ENCODE assay signal across 1 cellular context in genomic region chr9:137240841-137241489, GRCh38.
A peak's percentile ranks its signal among the peaks of the same experiment; 100 is the strongest.
TF ChIP-seq lines count a peak whose summit lies in the region.

TUBB4B (plus strand) TSS chr9:137241287; CDS start chr9:137241361, 74 bp downstream.

TF ChIP-seq in HepG2, 621 proteins besides CTCF, POLR2A, EP300 and RAD21 (continued from another document and continues in another):
- TF ChIP-seq NFAT5 (CRISPR knock-in tag; IDR thresholded peaks at IDR 0.05) (peak; percentile 23; the same call in 1 of the 2 replicates), ZSCAN22 (CRISPR knock-in tag; IDR thresholded peaks at IDR 0.05) (no peak), ZNF660 (CRISPR knock-in tag; IDR thresholded peaks at IDR 0.05; ENCODE audit: borderline replicate concordance, low read depth) (no peak), ZUFSP (CRISPR knock-in tag; IDR thresholded peaks at IDR 0.05; ENCODE audit: borderline replicate concordance) (no peak), NR2C2 (CRISPR knock-in tag; IDR thresholded peaks at IDR 0.05; ENCODE audit: borderline replicate concordance) (peak; percentile 63; the same call in 1 of the 2 replicates), KDM1A (CRISPR knock-in tag; IDR thresholded peaks at IDR 0.05) (no peak), YY1 (IDR thresholded peaks at IDR 0.05; ENCODE audit: insufficient read depth, insufficient replicate concordance, low read depth, low read length) (peak; percentile 91), ZNF350 (CRISPR knock-in tag; IDR thresholded peaks at IDR 0.05; ENCODE audit: borderline replicate concordance, low read depth) (no peak; the same call in none of the 2 replicates), GABPA (IDR thresholded peaks at IDR 0.05; ENCODE audit: low read depth, low read length) (no peak), GABPA (CRISPR knock-in tag; IDR thresholded peaks at IDR 0.05; ENCODE audit: low read depth) (no peak), NR0B2 (CRISPR knock-in tag; IDR thresholded peaks at IDR 0.05) (no peak), JUN (CRISPR knock-in tag; IDR thresholded peaks at IDR 0.05) (no peak), ZSCAN29 (CRISPR knock-in tag; conservative IDR thresholded peaks at IDR 0.05) (no peak), ZNF274 (CRISPR knock-in tag; IDR thresholded peaks at IDR 0.05) (no peak; the same call in 1 of the 2 replicates), ZKSCAN1 (IDR thresholded peaks at IDR 0.05; ENCODE audit: low read length) (no peak; the same call in 1 of the 2 replicates), SRY (CRISPR knock-in tag; IDR thresholded peaks at IDR 0.05) (peak; percentile 27; the same call in 1 of the 2 replicates), SOX13 (IDR thresholded peaks at IDR 0.05) (peak; percentile 62; the same call in 1 of the 2 replicates), SOX13 (CRISPR knock-in tag; conservative IDR thresholded peaks at IDR 0.05 in 1 of 2, IDR thresholded peaks at IDR 0.05 in 1 of 2) (peak in 1 of 2 experiments; percentile 37; a peak in 1 of 4 replicates), JUNB (CRISPR knock-in tag; IDR thresholded peaks at IDR 0.05; ENCODE audit: borderline replicate concordance) (no peak), CENPX (CRISPR knock-in tag; IDR thresholded peaks at IDR 0.05) (no peak), SRSF9 (IDR thresholded peaks at IDR 0.05; ENCODE audit: borderline replicate concordance, insufficient read depth, low read depth, low read length, poor library complexity, severe bottlenecking) (no peak), NCOR1 (IDR thresholded peaks at IDR 0.05; ENCODE audit: borderline replicate concordance, low read length) (no peak; the same call in 1 of the 2 replicates), ZFAT (CRISPR knock-in tag; conservative IDR thresholded peaks at IDR 0.05) (0 out of 2 replicates have a peak, but pooled peaks have one; percentile 4), ZNF3 (CRISPR knock-in tag; IDR thresholded peaks at IDR 0.05) (no peak), MNT (IDR thresholded peaks at IDR 0.05) (peak; percentile 11; the same call in 1 of the 2 replicates), RARG (CRISPR knock-in tag; IDR thresholded peaks at IDR 0.05; ENCODE audit: low read depth) (0 out of 2 replicates have a peak, but pooled peaks have one; percentile 22), POLR2G (IDR thresholded peaks at IDR 0.05; ENCODE audit: low read depth, low read length) (peak; percentile 99), HMG20A (CRISPR knock-in tag; IDR thresholded peaks at IDR 0.05; ENCODE audit: borderline replicate concordance) (no peak), ARID4A (CRISPR knock-in tag; IDR thresholded peaks at IDR 0.05; ENCODE audit: borderline replicate concordance) (peak; percentile 33; the same call in 1 of the 2 replicates), TBP (CRISPR knock-in tag; IDR thresholded peaks at IDR 0.05) (0 out of 2 replicates have a peak, but pooled peaks have one; percentile 53), ZBTB4 (CRISPR knock-in tag; IDR thresholded peaks at IDR 0.05; ENCODE audit: borderline replicate concordance) (no peak), ZNF362 (CRISPR knock-in tag; IDR thresholded peaks at IDR 0.05; ENCODE audit: borderline replicate concordance) (no peak; the same call in 1 of the 2 replicates), KDM3A (CRISPR knock-in tag; IDR thresholded peaks at IDR 0.05; ENCODE audit: low read depth) (no peak; the same call in 1 of the 2 replicates), SMARCE1 (IDR thresholded peaks at IDR 0.05; ENCODE audit: borderline replicate concordance) (no peak), ZNF562 (CRISPR knock-in tag; IDR thresholded peaks at IDR 0.05; ENCODE audit: borderline replicate concordance) (no peak), ZFP36L1 (CRISPR knock-in tag; IDR thresholded peaks at IDR 0.05) (no peak), ZNF431 (CRISPR knock-in tag; IDR thresholded peaks at IDR 0.05; ENCODE audit: borderline replicate concordance, low read depth) (no peak; the same call in 1 of the 2 replicates), ZNF710 (CRISPR knock-in tag; IDR thresholded peaks at IDR 0.05; ENCODE audit: borderline replicate concordance) (no peak), KLF12 (CRISPR knock-in tag; IDR thresholded peaks at IDR 0.05; ENCODE audit: borderline replicate concordance) (0 out of 2 replicates have a peak, but pooled peaks have one; percentile 17), FOSL1 (CRISPR knock-in tag; IDR thresholded peaks at IDR 0.05; ENCODE audit: borderline replicate concordance) (no peak)
